Comparison of ENCODE assay signal across 9 cellular contexts in genomic region chr17:45248132-45248936, GRCh38. TPM values are rescaled to one million over a fixed set of nuclear protein-coding genes. Genes with fewer than 3 reads are reported as not detected.
A peak's percentile ranks its signal among the peaks of the same experiment; 100 is the strongest.
DNase-seq lines count a peak whose midpoint lies in the region; ATAC-seq, FAIRE-seq and TF ChIP-seq lines count a peak whose summit lies in the region.
"Had no signal": no experiment of that assay in that cellular context is flagged by ENCODE, and none has a peak within 500 bp of the region (broad histone marks: within the 10 kb centered on the region; RNA-seq: fewer than 3 reads in every experiment).

No MANE protein-coding gene starts in this region.

- CTCF ChIA-PET in activated CD8-positive, alpha-beta T cell treated with anti-CD3 and anti-CD28 coated beads, Interleukin-2, amount 10 ng/mL, durations not matched to agents 7 days and 5 days (lab: Charles Lee), result interaction anchor here (0.6 to 5.3 kb wide), 20 partner anchors 9 to 146 kb away, joined by 3 to 67 read pairs (median 6); partner anchors contain the start of genes ACBD4, FMNL1, HEXIM1 and MAP3K14

- no peaks in the 10 kb centered on the region for H3K27me3 Mint-ChIP-seq in activated CD8-positive, alpha-beta T cell treated with anti-CD3 and anti-CD28 coated beads, Interleukin-2, amount 10 ng/mL, durations not matched to agents 7 days and 5 days (ENCODE audit: low read depth)
- peaks cover 14% of the 10 kb centered on the region for H3K27me3 Mint-ChIP-seq in neural progenitor cell (ENCODE audit: insufficient read depth, low read depth)

- TF ChIP-seq CTCF in HFF-Myc (IDR thresholded peaks at IDR 0.05; ENCODE audit: low read depth, low read length, missing control alignments) (no peak), epithelial cell of proximal tubule (conservative IDR thresholded peaks at IDR 0.05; ENCODE audit: low read depth, low read length) (no peak), neural progenitor cell (IDR thresholded peaks at IDR 0.05) (no peak), upper lobe of right lung (IDR thresholded peaks at IDR 0.05) (no peak)

- no peaks in the 10 kb centered on the region for H3K9me3 Mint-ChIP-seq in activated CD8-positive, alpha-beta T cell treated with anti-CD3 and anti-CD28 coated beads, Interleukin-2, amount 10 ng/mL, durations not matched to agents 7 days and 5 days (ENCODE audit: insufficient read depth)
- H3K9me3 Mint-ChIP-seq in neural progenitor cell, result no peaks in the 10 kb centered on the region

- peak overlapping the region; percentile 43 for H2AFZ ChIP-seq in neural progenitor cell (replicated peaks)

- TF ChIP-seq POLR2A in GM12891 (IDR thresholded peaks at IDR 0.05; ENCODE audit: low read depth, low read length), result peak; percentile 40

- H3K27ac ChIP-seq in neural progenitor cell, result peak overlapping the region; percentile 16
- H3K27ac ChIP-seq in upper lobe of right lung, result peak overlapping the region; percentile 86

- peaks cover 5% of the 10 kb centered on the region for H3K4me1 ChIP-seq in neural progenitor cell
- H3K4me1 ChIP-seq in upper lobe of right lung, result peaks cover 18% of the 10 kb centered on the region

- H4K20me1 ChIP-seq in neural progenitor cell (ENCODE audit: low read depth), result peaks cover 8% of the 10 kb centered on the region

- H3K79me2 ChIP-seq in neural progenitor cell (ENCODE audit: low read depth), result peaks cover 16% of the 10 kb centered on the region

- FAIRE-seq in GM12891 (lab: Jason Lieb, UNC), result peak; percentile 80
- FAIRE-seq: colon had no signal

- peak; percentile 93 for DNase-seq in GM12891 (ENCODE audit: insufficient read length, low spot score)
- DNase-seq in HFF-Myc (ENCODE audit: extremely low read depth, low read depth), result no peak
- peak; percentile 32 for DNase-seq in NCI-H146 treated with DMSO at 0.1 percent for 48 hours (lab: John Stamatoyannopoulos, UW; ENCODE audit: unreplicated experiment)
- DNase-seq in activated CD8-positive, alpha-beta T cell treated with anti-CD3 and anti-CD28 coated beads, Interleukin-2, amount 10 ng/mL, durations not matched to agents 7 days and 5 days, result peak; percentile 92
- DNase-seq in epithelial cell of proximal tubule (ENCODE audit: low read depth), result no peak
- DNase-seq in neural progenitor cell (ENCODE audit: low spot score), result peak; percentile 81
- DNase-seq in upper lobe of right lung, result peak; percentile 85
- no peak for DNase-seq in NCI-H1694 (lab: John Stamatoyannopoulos, UW)

- H3K27me3 ChIP-seq in neural progenitor cell (no peaks in the 10 kb centered on the region), upper lobe of right lung (no peaks in the 10 kb centered on the region)

- H3K36me3 ChIP-seq in neural progenitor cell, result no peaks in the 10 kb centered on the region
- peaks cover 19% of the 10 kb centered on the region for H3K36me3 ChIP-seq in upper lobe of right lung

- H3K9me3 ChIP-seq in neural progenitor cell (ENCODE audit: low read depth), result no peaks in the 10 kb centered on the region
- no peaks in the 10 kb centered on the region for H3K9me3 ChIP-seq in upper lobe of right lung

- intact Hi-C loops in upper lobe of right lung (cut with DNase I), result no loop called here

- H3K4me3 Mint-ChIP-seq in activated CD8-positive, alpha-beta T cell treated with anti-CD3 and anti-CD28 coated beads, Interleukin-2, amount 10 ng/mL, durations not matched to agents 7 days and 5 days, result peak overlapping the region; percentile 91
- peak overlapping the region; percentile 91 for H3K4me3 Mint-ChIP-seq in neural progenitor cell

- peaks cover 7% of the 10 kb centered on the region for H3F3A ChIP-seq in neural progenitor cell (ENCODE audit: low read depth)

- H3K9ac ChIP-seq in neural progenitor cell, result no peak overlapping the region

- POLR2A ChIA-PET in activated CD8-positive, alpha-beta T cell treated with anti-CD3 and anti-CD28 coated beads, Interleukin-2, amount 10 ng/mL, durations not matched to agents 7 days and 5 days (lab: Charles Lee), result interaction anchor here (0.9 to 4.7 kb wide), 16 partner anchors 8 to 141 kb away, joined by 3 to 132 read pairs (median 14); partner anchors contain the start of genes FMNL1, HEXIM1 and MAP3K14

- peak; percentile 86 for ATAC-seq in activated CD8-positive, alpha-beta T cell treated with anti-CD3 and anti-CD28 coated beads, Interleukin-2, amount 10 ng/mL, durations not matched to agents 7 days and 5 days
- peak; percentile 61 for ATAC-seq in upper lobe of right lung

- peak overlapping the region; percentile 72 for H3K4me2 ChIP-seq in neural progenitor cell

- H3K4me1 Mint-ChIP-seq in activated CD8-positive, alpha-beta T cell treated with anti-CD3 and anti-CD28 coated beads, Interleukin-2, amount 10 ng/mL, durations not matched to agents 7 days and 5 days (ENCODE audit: low read depth), result peaks cover 76% of the 10 kb centered on the region
- peaks cover 7% of the 10 kb centered on the region for H3K4me1 Mint-ChIP-seq in neural progenitor cell

- peaks cover 66% of the 10 kb centered on the region for H3K36me3 Mint-ChIP-seq in activated CD8-positive, alpha-beta T cell treated with anti-CD3 and anti-CD28 coated beads, Interleukin-2, amount 10 ng/mL, durations not matched to agents 7 days and 5 days (ENCODE audit: low read depth)
- H3K36me3 Mint-ChIP-seq in neural progenitor cell, result no peaks in the 10 kb centered on the region

- peak overlapping the region; percentile 54 for H3K4me3 ChIP-seq in HFF-Myc (replicated peaks; ENCODE audit: low read depth, low read length)
- peak overlapping the region; percentile 68 for H3K4me3 ChIP-seq in epithelial cell of proximal tubule (ENCODE audit: low read depth, low read length)
- peak overlapping the region; percentile 77 for H3K4me3 ChIP-seq in neural progenitor cell
- peak overlapping the region; percentile 61 for H3K4me3 ChIP-seq in upper lobe of right lung

- H3K27ac Mint-ChIP-seq in activated CD8-positive, alpha-beta T cell treated with anti-CD3 and anti-CD28 coated beads, Interleukin-2, amount 10 ng/mL, durations not matched to agents 7 days and 5 days, result peak overlapping the region; percentile 97
- no peak overlapping the region for H3K27ac Mint-ChIP-seq in neural progenitor cell

TF ChIP-seq in GM12891, 5 proteins besides CTCF, POLR2A, EP300 and RAD21:
- TF ChIP-seq PAX5 (IDR thresholded peaks at IDR 0.05; ENCODE audit: insufficient read depth, low read length, severe bottlenecking), result no peak
- TF ChIP-seq POU2F2 (IDR thresholded peaks at IDR 0.05; ENCODE audit: low read depth, low read length), result no peak
- peak; percentile 26; the same call in 1 of the 2 replicates for TF ChIP-seq SPI1 (IDR thresholded peaks at IDR 0.05; ENCODE audit: low read depth, low read length)
- 0 out of 2 replicates have a peak, but pooled peaks have one; percentile 42 for TF ChIP-seq TAF1 (IDR thresholded peaks at IDR 0.05; ENCODE audit: low read depth, low read length)
- TF ChIP-seq POLR2AphosphoS5 (IDR thresholded peaks at IDR 0.05; ENCODE audit: low read depth, low read length), result no peak

RNA-seq across cellular contexts. Expression of gene SPATA32, which starts 13.6 kb away (rescaled TPM):
- 0.35 TPM for polyA plus RNA-seq in GM12891 (2012; ENCODE audit: low read depth, missing spikeins)
- under 1 TPM; 0.52 to 0.55 TPM for total RNA-seq in activated CD8-positive, alpha-beta T cell treated with anti-CD3 and anti-CD28 coated beads, Interleukin-2, amount 10 ng/mL, durations not matched to agents 7 days and 5 days
- total RNA-seq in epithelial cell of proximal tubule, result not detected in 2 replicates
- not detected in 2 replicates for total RNA-seq in neural progenitor cell (ENCODE audit: low replicate concordance)
- total RNA-seq in upper lobe of right lung, result not detected

RNA-seq across cellular contexts. Expression of gene FMNL1, which starts 26.6 kb away (rescaled TPM):
- 49.2 TPM for polyA plus RNA-seq in GM12891 (2012; ENCODE audit: low read depth, missing spikeins)
- total RNA-seq in activated CD8-positive, alpha-beta T cell treated with anti-CD3 and anti-CD28 coated beads, Interleukin-2, amount 10 ng/mL, durations not matched to agents 7 days and 5 days, result 100 to 1,000 TPM; 375 to 395 TPM
- total RNA-seq in epithelial cell of proximal tubule (5.1 and 5.7 TPM in 2 replicates), neural progenitor cell (ENCODE audit: low replicate concordance) (2.0 and 2.4 TPM in 2 replicates), upper lobe of right lung (62.3 TPM)

Comparison
In these comparisons a context has a peak if more than half of its experiments do, and no peak if none do; other contexts are left out.
1. DNase-seq: peak in GM12891 (single experiment), NCI-H146 treated with DMSO at 0.1 percent for 48 hours (single experiment), activated CD8-positive, alpha-beta T cell treated with anti-CD3 and anti-CD28 coated beads, Interleukin-2, amount 10 ng/mL, durations not matched to agents 7 days and 5 days (single experiment), neural progenitor cell (single experiment) and upper lobe of right lung (single experiment); none in HFF-Myc (single experiment), epithelial cell of proximal tubule (single experiment) and NCI-H1694 (single experiment).
2. Peak in every context shown above with its lines, with median percentiles within 50 percentile points of each other: H3K4me3 ChIP-seq.